In the genomic region with DNA sequence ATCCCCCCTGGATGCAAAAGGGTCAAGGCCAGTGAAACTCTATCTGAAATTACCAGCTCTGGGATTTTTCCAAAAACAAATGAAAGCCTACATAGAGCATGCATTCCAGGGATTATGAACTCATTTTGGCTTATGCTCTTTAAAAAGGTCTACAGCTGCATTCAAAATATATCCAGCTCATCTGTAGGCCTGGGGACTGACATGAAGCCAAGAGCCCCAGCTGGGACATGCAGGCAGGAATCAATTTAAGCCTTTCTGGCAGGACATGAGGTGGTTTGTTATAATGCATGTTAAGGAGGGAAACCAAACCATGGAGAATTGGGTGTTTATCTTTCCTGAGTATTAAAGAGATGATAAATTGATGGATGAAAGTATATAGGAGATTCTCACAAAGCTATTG, we compare ENCODE assay signal across 18 cellular contexts.
"Had no signal": no experiment of that assay in that cellular context is flagged by ENCODE, and none has a peak within 500 bp of the region (broad histone marks: within the 10 kb centered on the region; RNA-seq: fewer than 3 reads in every experiment).

No MANE protein-coding gene starts in this region.

- H3K4me3 ChIP-seq: adrenal gland, heart right ventricle, psoas muscle, right lobe of liver, spleen, transverse colon had no signal

- H3K27ac ChIP-seq: adrenal gland, heart right ventricle, psoas muscle, right lobe of liver, spleen, transverse colon had no signal

- H3K36me3 Mint-ChIP-seq: activated naive CD4-positive, alpha-beta T cell treated with anti-CD3 and anti-CD28 coated beads, Interleukin-2, amount 10 ng/mL, durations not matched to agents 7 days and 5 days; natural killer cell; stimulated activated naive B cell treated with anti-CD40 and anti-IgM and Interleukin-4, amounts not matched to agents 10 μg/mL and 1 μg/mL and 100 μg/mL, for 72 hours had no signal

- H3K36me3 ChIP-seq: adrenal gland, heart right ventricle, right lobe of liver, spleen, transverse colon had no signal

- DNase-seq: activated CD4-positive, alpha-beta T cell treated with anti-CD3 and anti-CD28 coated beads, Interleukin-2, amount 50 U/mL, for 1 hour; activated naive CD4-positive, alpha-beta T cell treated with anti-CD3 and anti-CD28 coated beads, Interleukin-2, amount 10 ng/mL, durations not matched to agents 7 days and 5 days; adrenal gland; cerebellar nuclear complex; dermis blood vessel endothelial cell; erythroblast; foreskin melanocyte; natural killer cell; psoas muscle; right lobe of liver; spleen; stimulated activated CD4-positive, alpha-beta T cell treated with anti-CD3 and anti-CD28 coated beads, Interleukin-1b, Interleukin-23, amount 100 ng/mL, for 48 hours; stimulated activated naive B cell treated with anti-CD40 and anti-IgM and Interleukin-4, amounts not matched to agents 10 μg/mL and 1 μg/mL and 100 μg/mL, for 72 hours; substantia nigra; transverse colon had no signal

- ATAC-seq: left lobe of liver; natural killer cell; psoas muscle; right lobe of liver; stimulated activated naive B cell treated with anti-CD40 and anti-IgM and Interleukin-4, amounts not matched to agents 10 μg/mL and 1 μg/mL and 100 μg/mL, for 72 hours had no signal

- H3K4me3 Mint-ChIP-seq: activated naive CD4-positive, alpha-beta T cell treated with anti-CD3 and anti-CD28 coated beads, Interleukin-2, amount 10 ng/mL, durations not matched to agents 7 days and 5 days; natural killer cell; stimulated activated naive B cell treated with anti-CD40 and anti-IgM and Interleukin-4, amounts not matched to agents 10 μg/mL and 1 μg/mL and 100 μg/mL, for 72 hours had no signal

- H3K27me3 Mint-ChIP-seq: activated naive CD4-positive, alpha-beta T cell treated with anti-CD3 and anti-CD28 coated beads, Interleukin-2, amount 10 ng/mL, durations not matched to agents 7 days and 5 days; stimulated activated naive B cell treated with anti-CD40 and anti-IgM and Interleukin-4, amounts not matched to agents 10 μg/mL and 1 μg/mL and 100 μg/mL, for 72 hours had no signal

- H3K4me1 Mint-ChIP-seq: activated naive CD4-positive, alpha-beta T cell treated with anti-CD3 and anti-CD28 coated beads, Interleukin-2, amount 10 ng/mL, durations not matched to agents 7 days and 5 days; natural killer cell; stimulated activated naive B cell treated with anti-CD40 and anti-IgM and Interleukin-4, amounts not matched to agents 10 μg/mL and 1 μg/mL and 100 μg/mL, for 72 hours had no signal

- H3K4me1 ChIP-seq: heart right ventricle, psoas muscle, right lobe of liver, spleen, transverse colon had no signal

- H3K27ac Mint-ChIP-seq: activated naive CD4-positive, alpha-beta T cell treated with anti-CD3 and anti-CD28 coated beads, Interleukin-2, amount 10 ng/mL, durations not matched to agents 7 days and 5 days; activated T-helper 2 cell treated with anti-CD3 and anti-CD28 coated beads, Interferon-gamma antibody, Interleukin-2, Interleukin-4, amounts not matched to agents 10 μg/mL and 5 μg/mL and 100 μg/mL, durations not matched to agents 14 hours and 24 hours and 36 hours; natural killer cell; stimulated activated naive B cell treated with anti-CD40 and anti-IgM and Interleukin-4, amounts not matched to agents 10 μg/mL and 1 μg/mL and 100 μg/mL, for 72 hours had no signal

- H3K9me3 ChIP-seq: adrenal gland, heart right ventricle, psoas muscle, right lobe of liver, transverse colon had no signal

- H3K9me3 Mint-ChIP-seq: activated naive CD4-positive, alpha-beta T cell treated with anti-CD3 and anti-CD28 coated beads, Interleukin-2, amount 10 ng/mL, durations not matched to agents 7 days and 5 days; activated T-helper 2 cell treated with anti-CD3 and anti-CD28 coated beads, Interferon-gamma antibody, Interleukin-2, Interleukin-4, amounts not matched to agents 10 μg/mL and 5 μg/mL and 100 μg/mL, durations not matched to agents 14 hours and 24 hours and 36 hours; stimulated activated naive B cell treated with anti-CD40 and anti-IgM and Interleukin-4, amounts not matched to agents 10 μg/mL and 1 μg/mL and 100 μg/mL, for 72 hours had no signal

- H3K27me3 ChIP-seq: adrenal gland, heart right ventricle, right lobe of liver, spleen, transverse colon had no signal
